ENCODE assay signal across 22 cellular contexts in genomic region chr2:100213595-100213994, GRCh38.
DNase-seq lines count a peak whose midpoint lies in the region; ATAC-seq, FAIRE-seq and TF ChIP-seq lines count a peak whose summit lies in the region.
"Had no signal": no experiment of that assay in that cellular context is flagged by ENCODE, and none has a peak within 500 bp of the region (broad histone marks: within the 10 kb centered on the region; RNA-seq: fewer than 3 reads in every experiment).

No MANE protein-coding gene starts in this region.

- H3K4me3 ChIP-seq in MG63 (no peak overlapping the region), esophagus squamous epithelium (no peak overlapping the region), liver (ENCODE audit: low read depth in 1 of 3, low read length in 3 of 3) (no peak overlapping the region), thyroid gland (replicated peaks in 1 of 3) (no peak overlapping the region), adrenal gland (no peak overlapping the region)
- H3K4me3 ChIP-seq: cardiac muscle cell had no signal

- H3K27me3 ChIP-seq in MG63: no peaks in the 10 kb centered on the region
- H3K27me3 ChIP-seq in esophagus squamous epithelium: no peaks in the 10 kb centered on the region
- H3K27me3 ChIP-seq in liver (ENCODE audit: control insufficient read depth in 4 of 4, insufficient read depth in 4 of 4, low read length in 3 of 4): no peaks in the 10 kb centered on the region
- H3K27me3 ChIP-seq in thyroid gland: no peaks in the 10 kb centered on the region
- no peaks in the 10 kb centered on the region for H3K27me3 ChIP-seq in adrenal gland
- H3K27me3 ChIP-seq: cardiac muscle cell had no signal

- H3K27ac ChIP-seq in esophagus squamous epithelium (peak overlapping the region; percentile 18 to 81 (median 71)), liver (ENCODE audit: low read depth in 1 of 2, low read length in 2 of 2) (peak overlapping the region; percentile 72 to 82), thyroid gland (no peak overlapping the region), adrenal gland (no peak overlapping the region)
- H3K27ac ChIP-seq: cardiac muscle cell had no signal

- H3K9me3 ChIP-seq in MG63 (no peaks in the 10 kb centered on the region), esophagus squamous epithelium (no peaks in the 10 kb centered on the region), liver (ENCODE audit: control insufficient read depth in 4 of 4, low read length in 3 of 4) (no peaks in the 10 kb centered on the region), thyroid gland (no peaks in the 10 kb centered on the region), adrenal gland (replicated peaks in 1 of 3) (no peaks in the 10 kb centered on the region)

- intact Hi-C loops in esophagus squamous epithelium (cut with DNase I) (no loop called here), thyroid gland (cut with DNase I) (no loop called here), adrenal gland (cut with DNase I) (no loop called here)

- ATAC-seq in activated CD4-positive, CD25-positive, alpha-beta regulatory T cell treated with anti-CD3 and anti-CD28 coated beads, Interleukin-2, amount 50 U/mL, for 24 hours: no peak
- no peak for ATAC-seq in HG03354 (IDR thresholded peaks at IDR 0.05; ENCODE audit: poor library complexity, severe bottlenecking, unreplicated experiment)
- ATAC-seq: SK-N-SH treated with all-trans-retinoic acid at 6 μM for 48 hours had no signal

- TF ChIP-seq POLR2A in esophagus squamous epithelium (IDR thresholded peaks at IDR 0.05) (no peak), thyroid gland (IDR thresholded peaks at IDR 0.05) (no peak), adrenal gland (IDR thresholded peaks at IDR 0.05) (no peak)

- peaks cover 9 to 19% (median 18%) of the 10 kb centered on the region in 3 donors for H3K4me1 ChIP-seq in esophagus squamous epithelium
- H3K4me1 ChIP-seq in liver (ENCODE audit: control insufficient read depth in 4 of 4, insufficient read depth in 4 of 4, low read length in 3 of 4): peaks cover 7 to 36% (median 24%) of the 10 kb centered on the region in 4 donors
- peaks cover 17 to 32% of the 10 kb centered on the region in 2 donors for H3K4me1 ChIP-seq in thyroid gland
- no peaks in the 10 kb centered on the region for H3K4me1 ChIP-seq in adrenal gland (replicated peaks in 1 of 2)

- DNase-seq in MG63 (peak; percentile 76), esophagus squamous epithelium (lab: John Stamatoyannopoulos, UW) (no peak), thyroid gland (peak; percentile 72 to 76), HTR-8/SVneo (ENCODE audit: insufficient read length, low spot score) (no peak), adrenal gland (no peak)
- DNase-seq: activated CD4-positive, alpha-beta T cell treated with anti-CD3 and anti-CD28 coated beads for 1 hour; CD8-positive, alpha-beta memory T cell; effector memory CD4-positive, alpha-beta T cell; head of caudate nucleus; IMR-90; islet precursor cell; NCI-H1092 treated with DMSO at 0.1 percent for 48 hours; retina; stimulated activated naive CD4-positive, alpha-beta T cell treated with Interleukin-2 at 50 U/mL for 16 hours had no signal

- TF ChIP-seq CTCF in esophagus squamous epithelium (IDR thresholded peaks at IDR 0.05) (no peak), liver (IDR thresholded peaks at IDR 0.05; ENCODE audit: low read depth, low read length, missing input control) (no peak), thyroid gland (IDR thresholded peaks at IDR 0.05) (no peak), adrenal gland (IDR thresholded peaks at IDR 0.05) (no peak)

- H3K36me3 ChIP-seq in MG63 (no peaks in the 10 kb centered on the region), esophagus squamous epithelium (no peaks in the 10 kb centered on the region), liver (ENCODE audit: control insufficient read depth in 4 of 4, insufficient read depth in 3 of 4, low read depth in 1 of 4, low read length in 3 of 4) (no peaks in the 10 kb centered on the region), thyroid gland (no peaks in the 10 kb centered on the region), adrenal gland (replicated peaks in 1 of 2) (no peaks in the 10 kb centered on the region)
- H3K36me3 ChIP-seq: cardiac muscle cell had no signal

- 33 to 36% methylated on average over 3 of the region's 3 CpGs for WGBS in esophagus squamous epithelium, 2 donors
- 30% methylated on average over 3 of the region's 3 CpGs for WGBS in liver
- WGBS in thyroid gland, 2 donors: 38 to 49% methylated on average over 3 of the region's 3 CpGs
- WGBS in adrenal gland, 4 donors: 75 to 92% (median 86%) methylated on average over 2 to 3 of the region's 3 CpGs

- no peak for TF ChIP-seq RAD21 in liver (IDR thresholded peaks at IDR 0.05)

- FAIRE-seq in HTR-8/SVneo (lab: Jason Lieb, UNC): no peak
- FAIRE-seq: GM19239, H54, RCC 7860 had no signal

- no peak overlapping the region for H3K9ac ChIP-seq in liver (ENCODE audit: low read depth in 1 of 2, low read length in 2 of 2)

TF ChIP-seq in liver, 16 proteins besides CTCF, POLR2A, EP300 and RAD21:
- peak; percentile 49 for TF ChIP-seq SP1 (IDR thresholded peaks at IDR 0.05)
- TF ChIP-seq HNF4A (conservative IDR thresholded peaks at IDR 0.05): peak; percentile 73 to 78
- no peak for TF ChIP-seq GABPA (IDR thresholded peaks at IDR 0.05 in 1 of 2, conservative IDR thresholded peaks at IDR 0.05 in 1 of 2)
- peak; percentile 65 to 74 for TF ChIP-seq RXRA (IDR thresholded peaks at IDR 0.05)

Comparison
In these comparisons a context has a peak if more than half of its experiments do, and no peak if none do; other contexts are left out.
1. DNase-seq: peak in MG63 (single experiment) and thyroid gland (2 of 2); none in esophagus squamous epithelium (single experiment), HTR-8/SVneo (single experiment) and adrenal gland (0 of 7).
2. H3K27ac ChIP-seq: peak in esophagus squamous epithelium (4 of 4) and liver (2 of 2); none in thyroid gland (0 of 3) and adrenal gland (0 of 5).